ENCODE assay signal across 29 cellular contexts in genomic region chr5:109453251-109453650, GRCh38. TPM values are rescaled to one million over a fixed set of nuclear protein-coding genes. Genes with fewer than 3 reads are reported as not detected.
DNase-seq lines count a peak whose midpoint lies in the region; ATAC-seq and TF ChIP-seq lines count a peak whose summit lies in the region.
"Had no signal": no experiment of that assay in that cellular context is flagged by ENCODE, and none has a peak within 500 bp of the region (broad histone marks: within the 10 kb centered on the region; RNA-seq: fewer than 3 reads in every experiment).

No MANE protein-coding gene starts in this region.

- H3K79me2 ChIP-seq in ACC112 (ENCODE audit: control insufficient read depth, insufficient read depth, low read length, unreplicated experiment) = no peaks in the 10 kb centered on the region

- H3K36me3 ChIP-seq in ACC112 (ENCODE audit: insufficient read depth, low read length) = no peaks in the 10 kb centered on the region
- H3K36me3 ChIP-seq: ovary had no signal

- peaks cover under 1% of the 10 kb centered on the region for H3K27me3 Mint-ChIP-seq in brain
- H3K27me3 Mint-ChIP-seq: activated naive CD8-positive, alpha-beta T cell had no signal

- H3K4me3 ChIP-seq in ACC112 (ENCODE audit: low read depth, low read length) = no peak overlapping the region
- H3K4me3 ChIP-seq: A549, coronary artery, ovary had no signal

- peak; percentile 46 for DNase-seq in M059J (ENCODE audit: low read depth)
- peak; percentile 52 for DNase-seq in kidney tubule cell (ENCODE audit: low spot score)
- no peak for DNase-seq in left colon
- no peak for DNase-seq in NCI-H2171 (lab: John Stamatoyannopoulos, UW)
- DNase-seq: activated CD4-positive, alpha-beta T cell treated with anti-CD3 and anti-CD28 coated beads for 4 hours; activated CD8-positive, alpha-beta T cell treated with anti-CD3 and anti-CD28 coated beads, Interleukin-2, amount 10 ng/mL, durations not matched to agents 7 days and 5 days; activated effector memory CD4-positive, alpha-beta T cell treated with anti-CD3 and anti-CD28 coated beads, Interleukin-2, amount 50 U/mL, for 16 hours; AML-193; aorta; CD4-positive, alpha-beta T cell; effector CD8-positive, alpha-beta T cell; foreskin keratinocyte; NCI-H1092; NCI-H1694 treated with DMSO at 0.1 percent for 48 hours; NCI-H2171 treated with DMSO at 0.1 percent for 48 hours; NCI-H510A treated with DMSO at 0.1 percent for 48 hours; nephron progenitor cell; ovary; small intestine; stimulated activated naive CD8-positive, alpha-beta T cell treated with anti-CD3 and anti-CD28 coated beads, Interleukin-15, Interleukin-2, amounts not matched to agents 100 U/mL and 50 U/mL, for 24 hours had no signal

- no peak for TF ChIP-seq CTCF in brain (conservative IDR thresholded peaks at IDR 0.05)

- H3K27ac Mint-ChIP-seq in brain = peak overlapping the region in 3 of 5 experiments; percentile 68 to 78 (median 69)
- H3K27ac Mint-ChIP-seq: activated CD8-positive, alpha-beta T cell treated with anti-CD3 and anti-CD28 coated beads, Interleukin-2, amount 10 ng/mL, durations not matched to agents 7 days and 5 days; activated naive CD8-positive, alpha-beta T cell; CD4-positive, alpha-beta T cell; IgD-negative memory B cell; nephron progenitor cell had no signal

- peak overlapping the region in 1 of 5 experiments; percentile 33 for H3K4me3 Mint-ChIP-seq in brain
- H3K4me3 Mint-ChIP-seq: activated CD8-positive, alpha-beta T cell treated with anti-CD3 and anti-CD28 coated beads, Interleukin-2, amount 10 ng/mL, durations not matched to agents 7 days and 5 days; activated naive CD8-positive, alpha-beta T cell; CD4-positive, alpha-beta T cell; IgD-negative memory B cell; nephron progenitor cell had no signal

- H3K27me3 ChIP-seq in ACC112 (ENCODE audit: insufficient read depth, low read length) = no peaks in the 10 kb centered on the region
- H3K27me3 ChIP-seq: foreskin keratinocyte, ovary had no signal

- H3K4me1 Mint-ChIP-seq in brain = peaks cover 47% of the 10 kb centered on the region

- intact Hi-C loops in left colon (cut with DNase I, micrococcal nuclease) = no loop called here

- peaks cover 7 to 12% (median 11%) of the 10 kb centered on the region in 5 experiments for H3K9me3 Mint-ChIP-seq in brain
- H3K9me3 Mint-ChIP-seq: CD4-positive, alpha-beta T cell; IgD-negative memory B cell had no signal

- H2AFZ ChIP-seq in ACC112 (ENCODE audit: low read length, unreplicated experiment) = peak overlapping the region; percentile 54

- peaks cover 9% of the 10 kb centered on the region for H3K36me3 Mint-ChIP-seq in brain
- H3K36me3 Mint-ChIP-seq: IgD-negative memory B cell had no signal

- ATAC-seq in HG02571 (IDR thresholded peaks at IDR 0.05; ENCODE audit: unreplicated experiment) = no peak
- ATAC-seq in left colon = no peak
- ATAC-seq in esophagus mucosa = no peak
- ATAC-seq: A549; activated CD8-positive, alpha-beta T cell treated with anti-CD3 and anti-CD28 coated beads, Interleukin-2, amount 10 ng/mL, durations not matched to agents 7 days and 5 days; foreskin keratinocyte; stimulated activated naive CD8-positive, alpha-beta T cell treated with anti-CD3 and anti-CD28 coated beads, Interleukin-15, Interleukin-2, amounts not matched to agents 100 U/mL and 50 U/mL, for 24 hours had no signal

- H3K27ac ChIP-seq in ACC112 (ENCODE audit: low read depth, low read length) = no peak overlapping the region
- H3K27ac ChIP-seq: A549, coronary artery, epithelial cell of prostate, foreskin keratinocyte, ovary had no signal

- H3K4me1 ChIP-seq in ACC112 (ENCODE audit: control insufficient read depth, insufficient read depth, low read length, unreplicated experiment) = peaks cover 32% of the 10 kb centered on the region

RNA-seq across cellular contexts. Expression of gene PJA2, which starts 43.5 kb away (rescaled TPM):
- 42.0 and 58.9 TPM in 2 replicates for total RNA-seq in M059J (2014; rRNA removed; shearing (Covaris generic))
- 51.2 TPM for polyA plus RNA-seq in brain (ENCODE audit: insufficient read depth, low read depth, low replicate concordance)
- 10 to 100 TPM; 68.6 to 93.5 TPM for total RNA-seq in left colon
- total RNA-seq in esophagus mucosa = 39.2 TPM

Comparison
In these comparisons a context has a peak if more than half of its experiments do, and no peak if none do; other contexts are left out.
1. DNase-seq: peak in M059J (single experiment) and kidney tubule cell (single experiment); none in left colon (0 of 2) and NCI-H2171 (single experiment).